18 cellular contexts compared by ENCODE assay signal in the genomic region with DNA sequence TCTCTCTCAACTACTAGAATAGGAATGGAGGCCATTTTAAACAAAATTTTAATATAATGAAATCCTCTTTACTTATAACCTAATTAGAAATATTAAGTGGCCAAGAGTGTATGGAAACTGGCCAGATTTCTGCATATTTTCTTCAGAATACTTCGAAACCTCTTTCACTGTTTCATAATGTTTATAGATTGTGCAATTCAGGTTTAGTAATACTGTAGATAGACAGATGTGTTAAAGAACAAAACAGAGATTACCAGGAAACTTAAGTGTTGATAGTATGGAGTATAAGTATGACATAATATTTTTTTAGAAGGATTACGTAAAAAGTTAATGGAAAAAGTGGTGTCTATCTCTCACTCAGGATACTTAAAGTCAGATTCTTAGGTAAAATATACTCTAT. TPM values are rescaled to one million over a fixed set of nuclear protein-coding genes. Genes with fewer than 3 reads are reported as not detected.
A peak's percentile ranks its signal among the peaks of the same experiment; 100 is the strongest.
DNase-seq lines count a peak whose midpoint lies in the region; ATAC-seq, FAIRE-seq and TF ChIP-seq lines count a peak whose summit lies in the region.
"Had no signal": no experiment of that assay in that cellular context is flagged by ENCODE, and none has a peak within 500 bp of the region (broad histone marks: within the 10 kb centered on the region; RNA-seq: fewer than 3 reads in every experiment).

No MANE protein-coding gene starts in this region.

- no peak for FAIRE-seq in small intestine (lab: Jason Lieb, UNC)
- FAIRE-seq: G401.6 had no signal

- no peaks in the 10 kb centered on the region for H3K27me3 Mint-ChIP-seq in activated T-helper 1 cell treated with anti-CD3 and anti-CD28 coated beads, Interleukin-12 subunit alpha, Interleukin-12 subunit beta, Interleukin-2, Interleukin-4 antibody, amounts not matched to agents 30 ng/mL and 10 ng/mL and 1 ng/mL, durations not matched to agents 14 hours and 24 hours and 36 hours (ENCODE audit: insufficient read depth)
- H3K27me3 Mint-ChIP-seq: effector memory CD8-positive, alpha-beta T cell had no signal

- no peaks in the 10 kb centered on the region for H3K27me3 ChIP-seq in adipocyte (replicated peaks; ENCODE audit: control insufficient read depth, insufficient read depth, low read length)
- no peaks in the 10 kb centered on the region for H3K27me3 ChIP-seq in small intestine (ENCODE audit: control insufficient read depth in 2 of 2, insufficient read depth in 2 of 2, low read length in 2 of 2)
- H3K27me3 ChIP-seq: ascending aorta had no signal

- TF ChIP-seq CTCF in AG04449 (IDR thresholded peaks at IDR 0.05; ENCODE audit: insufficient read depth, low read length, missing control alignments) (no peak), HEK293 (tag by site-specific recombination; IDR thresholded peaks at IDR 0.05) (no peak), foreskin fibroblast (IDR thresholded peaks at IDR 0.05; ENCODE audit: low read depth, low read length) (no peak)

- ATAC-seq in HG03175 (IDR thresholded peaks at IDR 0.05; ENCODE audit: unreplicated experiment) (no peak), HG02885 (IDR thresholded peaks at IDR 0.05; ENCODE audit: poor library complexity, unreplicated experiment) (no peak)
- ATAC-seq: effector memory CD8-positive, alpha-beta T cell had no signal

- H3K9ac ChIP-seq in adipocyte (ENCODE audit: low read length): no peak overlapping the region
- H3K9ac ChIP-seq: KMS-11 had no signal

- H3K27ac Mint-ChIP-seq in activated T-helper 1 cell treated with anti-CD3 and anti-CD28 coated beads, Interleukin-12 subunit alpha, Interleukin-12 subunit beta, Interleukin-2, Interleukin-4 antibody, amounts not matched to agents 30 ng/mL and 10 ng/mL and 1 ng/mL, durations not matched to agents 14 hours and 24 hours and 36 hours: no peak overlapping the region
- H3K27ac Mint-ChIP-seq: effector memory CD8-positive, alpha-beta T cell had no signal

- H3K9me3 Mint-ChIP-seq in activated T-helper 1 cell treated with anti-CD3 and anti-CD28 coated beads, Interleukin-12 subunit alpha, Interleukin-12 subunit beta, Interleukin-2, Interleukin-4 antibody, amounts not matched to agents 30 ng/mL and 10 ng/mL and 1 ng/mL, durations not matched to agents 14 hours and 24 hours and 36 hours: no peaks in the 10 kb centered on the region
- H3K9me3 Mint-ChIP-seq: effector memory CD8-positive, alpha-beta T cell had no signal

- POLR2A ChIA-PET in AG04449 (lab: Yijun Ruan, JAX): no interaction called here
- POLR2A ChIA-PET in HEK293 (lab: Yijun Ruan, JAX): no interaction called here

- H3K4me1 ChIP-seq in HEK293 (ENCODE audit: control insufficient read depth, insufficient read depth, low read length) (no peaks in the 10 kb centered on the region), adipocyte (ENCODE audit: control insufficient read depth, insufficient read depth, low read length) (peaks cover 52% of the 10 kb centered on the region), small intestine (ENCODE audit: control insufficient read depth in 2 of 2, insufficient read depth in 1 of 2, low read depth in 1 of 2, low read length in 1 of 2) (peaks cover 7 to 20% of the 10 kb centered on the region in 2 donors)

- DNase-seq in AG04449 (ENCODE audit: low read depth, low spot score) (peak; percentile 37), adipocyte (ENCODE audit: low read depth) (peak; percentile 91), foreskin fibroblast (peak; percentile 67 to 87), small intestine (no peak)
- DNase-seq in activated T-helper 1 cell treated with anti-CD3 and anti-CD28 coated beads, Interleukin-12 subunit alpha, Interleukin-12 subunit beta, Interleukin-2, Interleukin-4 antibody, amounts not matched to agents 30 ng/mL and 10 ng/mL and 1 ng/mL, durations not matched to agents 14 hours and 24 hours and 36 hours (ENCODE audit: low spot score): no peak
- DNase-seq: activated CD4-positive, alpha-beta T cell treated with anti-CD3 and anti-CD28 coated beads for 48 hours; activated T-cell treated with anti-CD3 and anti-CD28 coated beads, Interleukin-2, amount 50 U/mL, for 48 hours; C1 segment of cervical spinal cord; effector memory CD8-positive, alpha-beta T cell; midbrain; posterior cingulate gyrus; stimulated activated CD4-positive, alpha-beta T cell treated with anti-CD3 and anti-CD28 coated beads, Interleukin-2, amount 100 ng/mL, for 24 hours had no signal

- intact Hi-C loops in activated T-helper 1 cell treated with anti-CD3 and anti-CD28 coated beads, Interleukin-12 subunit alpha, Interleukin-12 subunit beta, Interleukin-2, Interleukin-4 antibody, amounts not matched to agents 30 ng/mL and 10 ng/mL and 1 ng/mL, durations not matched to agents 14 hours and 24 hours and 36 hours (cut with micrococcal nuclease): loop anchor here (10.0 kb wide), 3 partner anchors 929 to 1169 kb away; a partner anchor contains a TSS

- H3K36me3 ChIP-seq in HEK293 (ENCODE audit: control insufficient read depth in 2 of 2, insufficient read depth in 1 of 2, low read length in 2 of 2) (no peaks in the 10 kb centered on the region), adipocyte (ENCODE audit: control insufficient read depth, insufficient read depth, low read length, severe bottlenecking) (peaks cover 15% of the 10 kb centered on the region), small intestine (ENCODE audit: control insufficient read depth in 2 of 2, insufficient read depth in 2 of 2, low read length in 2 of 2) (peaks cover 0 to 2% of the 10 kb centered on the region in 2 donors)
- H3K36me3 ChIP-seq: ascending aorta had no signal

- H3K27ac ChIP-seq in HEK293 (ENCODE audit: extremely low read depth, low read depth, low read length) (no peak overlapping the region), small intestine (ENCODE audit: low read depth in 1 of 2, low read length in 1 of 2) (no peak overlapping the region)
- H3K27ac ChIP-seq: ascending aorta, KMS-11 had no signal

- H3K9me3 ChIP-seq in HEK293 (ENCODE audit: control insufficient read depth, insufficient read depth, low read depth, low read length) (no peaks in the 10 kb centered on the region), adipocyte (ENCODE audit: control insufficient read depth, low read length) (no peaks in the 10 kb centered on the region), small intestine (ENCODE audit: control insufficient read depth, low read depth) (no peaks in the 10 kb centered on the region)
- H3K9me3 ChIP-seq: ascending aorta had no signal

- CTCF ChIA-PET in AG04449 (lab: Yijun Ruan, JAX): interaction anchor here (3.3 kb wide), 1 partner anchor 12 kb away, joined by 20 read pairs; no protein-coding TSS in a partner anchor
- CTCF ChIA-PET in HEK293 (lab: Yijun Ruan, JAX): no interaction called here

- peaks cover 56% of the 10 kb centered on the region for H3K4me1 Mint-ChIP-seq in activated T-helper 1 cell treated with anti-CD3 and anti-CD28 coated beads, Interleukin-12 subunit alpha, Interleukin-12 subunit beta, Interleukin-2, Interleukin-4 antibody, amounts not matched to agents 30 ng/mL and 10 ng/mL and 1 ng/mL, durations not matched to agents 14 hours and 24 hours and 36 hours (ENCODE audit: low read depth)

- H3K4me3 ChIP-seq in AG04449 (ENCODE audit: low read depth, low read length): no peak overlapping the region
- H3K4me3 ChIP-seq in HEK293 (ENCODE audit: low read depth, low read length): no peak overlapping the region
- H3K4me3 ChIP-seq in adipocyte (ENCODE audit: low read length): no peak overlapping the region
- no peak overlapping the region for H3K4me3 ChIP-seq in foreskin fibroblast (ENCODE audit: low read depth in 1 of 2, low read length in 2 of 2)
- H3K4me3 ChIP-seq in small intestine (ENCODE audit: low read depth in 1 of 2, low read length in 2 of 2): no peak overlapping the region
- H3K4me3 ChIP-seq: ascending aorta had no signal

- WGBS in small intestine, 3 donors: 70 to 73% (median 71%) methylated on average over 2 of the region's 2 CpGs

- H3K4me3 Mint-ChIP-seq in activated T-helper 1 cell treated with anti-CD3 and anti-CD28 coated beads, Interleukin-12 subunit alpha, Interleukin-12 subunit beta, Interleukin-2, Interleukin-4 antibody, amounts not matched to agents 30 ng/mL and 10 ng/mL and 1 ng/mL, durations not matched to agents 14 hours and 24 hours and 36 hours: no peak overlapping the region
- H3K4me3 Mint-ChIP-seq: effector memory CD8-positive, alpha-beta T cell had no signal

- peaks cover 15% of the 10 kb centered on the region for H3K36me3 Mint-ChIP-seq in activated T-helper 1 cell treated with anti-CD3 and anti-CD28 coated beads, Interleukin-12 subunit alpha, Interleukin-12 subunit beta, Interleukin-2, Interleukin-4 antibody, amounts not matched to agents 30 ng/mL and 10 ng/mL and 1 ng/mL, durations not matched to agents 14 hours and 24 hours and 36 hours (ENCODE audit: low read depth)

TF ChIP-seq in HEK293, 187 proteins besides CTCF, POLR2A, EP300 and RAD21 (continues in another document):
- no peak for TF ChIP-seq GLIS1 (tag by site-specific recombination; IDR thresholded peaks at IDR 0.05)
- TF ChIP-seq, protein P1, sequence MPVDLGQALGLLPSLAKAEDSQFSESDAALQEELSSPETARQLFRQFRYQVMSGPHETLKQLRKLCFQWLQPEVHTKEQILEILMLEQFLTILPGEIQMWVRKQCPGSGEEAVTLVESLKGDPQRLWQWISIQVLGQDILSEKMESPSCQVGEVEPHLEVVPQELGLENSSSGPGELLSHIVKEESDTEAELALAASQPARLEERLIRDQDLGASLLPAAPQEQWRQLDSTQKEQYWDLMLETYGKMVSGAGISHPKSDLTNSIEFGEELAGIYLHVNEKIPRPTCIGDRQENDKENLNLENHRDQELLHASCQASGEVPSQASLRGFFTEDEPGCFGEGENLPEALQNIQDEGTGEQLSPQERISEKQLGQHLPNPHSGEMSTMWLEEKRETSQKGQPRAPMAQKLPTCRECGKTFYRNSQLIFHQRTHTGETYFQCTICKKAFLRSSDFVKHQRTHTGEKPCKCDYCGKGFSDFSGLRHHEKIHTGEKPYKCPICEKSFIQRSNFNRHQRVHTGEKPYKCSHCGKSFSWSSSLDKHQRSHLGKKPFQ (tag by site-specific recombination; IDR thresholded peaks at IDR 0.05): no peak

RNA-seq across cellular contexts. Expression of a gene that starts 4.7 kb away (rescaled TPM):
- total RNA-seq in activated T-helper 1 cell treated with anti-CD3 and anti-CD28 coated beads, Interleukin-12 subunit alpha, Interleukin-12 subunit beta, Interleukin-2, Interleukin-4 antibody, amounts not matched to agents 30 ng/mL and 10 ng/mL and 1 ng/mL, durations not matched to agents 14 hours and 24 hours and 36 hours: 20.2 and 20.4 TPM in 2 replicates
- polyA plus RNA-seq in small intestine: 10 to 100 TPM; 13.8 to 30.0 (median 27.8) TPM

Comparison
In these comparisons a context has a peak if more than half of its experiments do, and no peak if none do; other contexts are left out.
1. DNase-seq: peak in AG04449 (single experiment), adipocyte (single experiment) and foreskin fibroblast (2 of 2); none in activated T-helper 1 cell treated with anti-CD3 and anti-CD28 coated beads, Interleukin-12 subunit alpha, Interleukin-12 subunit beta, Interleukin-2, Interleukin-4 antibody, amounts not matched to agents 30 ng/mL and 10 ng/mL and 1 ng/mL, durations not matched to agents 14 hours and 24 hours and 36 hours (single experiment) and small intestine (single experiment).